ENCODE assay signal across 20 cellular contexts in the genomic region with DNA sequence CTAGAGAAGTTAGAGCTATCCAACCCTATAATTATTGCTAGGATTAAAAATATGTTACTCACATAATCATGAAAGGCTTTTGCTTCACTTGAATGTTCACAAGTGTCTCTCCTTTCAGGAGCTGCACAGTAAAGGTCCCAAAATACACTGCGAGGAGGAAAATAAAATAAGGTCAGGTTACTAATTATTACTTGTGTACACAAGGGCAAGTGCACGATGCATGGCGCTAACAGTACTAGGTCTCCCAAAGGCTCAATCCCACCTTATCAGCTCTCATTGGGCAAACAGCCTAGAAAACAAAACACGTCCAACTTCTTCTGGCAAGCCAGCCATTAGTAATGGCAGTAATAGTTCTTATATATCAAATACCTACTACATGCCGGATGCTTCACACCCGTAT. TPM values are rescaled to one million over a fixed set of nuclear protein-coding genes. Genes with fewer than 3 reads are reported as not detected.
DNase-seq lines count a peak whose midpoint lies in the region; ATAC-seq and TF ChIP-seq lines count a peak whose summit lies in the region.
"Had no signal": no experiment of that assay in that cellular context is flagged by ENCODE, and none has a peak within 500 bp of the region (broad histone marks: within the 10 kb centered on the region; RNA-seq: fewer than 3 reads in every experiment).

No MANE protein-coding gene starts in this region.

- H3K18ac ChIP-seq in mesendoderm (ENCODE audit: low read length), result no peak overlapping the region

- H3K4me3 ChIP-seq in mesendoderm (ENCODE audit: low read length) (no peak overlapping the region), ovary (no peak overlapping the region)
- H3K4me3 ChIP-seq: esophagus muscularis mucosa, heart left ventricle, mucosa of descending colon, uterus had no signal

- POLR2A ChIA-PET in CD4-positive, alpha-beta T cell (lab: Charles Lee), result no interaction called here

- H2AK5ac ChIP-seq in mesendoderm (ENCODE audit: low read length), result no peak overlapping the region

- peak overlapping the region; percentile 25 for H3K56ac ChIP-seq in mesendoderm (ENCODE audit: low read length)

- peak overlapping the region; percentile 67 for H3K4me3 Mint-ChIP-seq in CD4-positive, alpha-beta T cell
- no peak overlapping the region for H3K4me3 Mint-ChIP-seq in chondrocyte (ENCODE audit: unreplicated experiment)
- H3K4me3 Mint-ChIP-seq: dendritic cell treated with granulocyte-macrophage colony-stimulating factor and Interleukin-4, amounts not matched to agents 40 ng/mL and 50 ng/mL, for 4 days had no signal

- TF ChIP-seq EP300 in ovary (IDR thresholded peaks at IDR 0.05), result no peak

- no peaks in the 10 kb centered on the region for H3K27me3 ChIP-seq in CD4-positive, alpha-beta T cell (ENCODE audit: control insufficient read depth, insufficient read depth, low read length)
- no peaks in the 10 kb centered on the region for H3K27me3 ChIP-seq in mesendoderm (ENCODE audit: insufficient read depth, low read length, poor library complexity)
- H3K27me3 ChIP-seq in ovary, result no peaks in the 10 kb centered on the region
- H3K27me3 ChIP-seq: esophagus muscularis mucosa, heart left ventricle, uterus had no signal

- H3K4me1 ChIP-seq in mesendoderm (ENCODE audit: control insufficient read depth, low read depth, low read length), result peaks cover 19% of the 10 kb centered on the region
- H3K4me1 ChIP-seq in ovary (ENCODE audit: insufficient read depth), result peaks cover 30% of the 10 kb centered on the region
- H3K4me1 ChIP-seq: parathyroid adenoma had no signal

- no CpG with 5 or more reads among the region's 6 CpGs for WGBS in mesendoderm (ENCODE audit: extremely low coverage, insufficient coverage, low lambda C conversion rate)
- WGBS in ovary, 3 donors, result 23 to 38% (median 36%) methylated on average over 6 of the region's 6 CpGs

- peaks cover 37% of the 10 kb centered on the region for H3K79me1 ChIP-seq in mesendoderm (ENCODE audit: low read length)

- H3K4me1 Mint-ChIP-seq in CD4-positive, alpha-beta T cell (ENCODE audit: low read depth), result peaks cover 78% of the 10 kb centered on the region
- peaks cover 34% of the 10 kb centered on the region for H3K4me1 Mint-ChIP-seq in chondrocyte (ENCODE audit: low read depth)

- no peak overlapping the region for H3K27ac ChIP-seq in CD4-positive, alpha-beta T cell (ENCODE audit: low read depth, low read length)
- no peak overlapping the region for H3K27ac ChIP-seq in mesendoderm (ENCODE audit: low read depth, low read length)
- no peak overlapping the region for H3K27ac ChIP-seq in ovary
- H3K27ac ChIP-seq: parathyroid adenoma had no signal

- no peaks in the 10 kb centered on the region for H3K27me3 Mint-ChIP-seq in CD4-positive, alpha-beta T cell
- H3K27me3 Mint-ChIP-seq in chondrocyte (ENCODE audit: low read depth), result no peaks in the 10 kb centered on the region
- H3K27me3 Mint-ChIP-seq: dendritic cell treated with granulocyte-macrophage colony-stimulating factor and Interleukin-4, amounts not matched to agents 40 ng/mL and 50 ng/mL, for 4 days had no signal

- H3K79me2 ChIP-seq in mesendoderm (ENCODE audit: control insufficient read depth, insufficient read depth, low read length), result peaks cover 86% of the 10 kb centered on the region
- H3K79me2 ChIP-seq: parathyroid adenoma had no signal

- H3K36me3 ChIP-seq in mesendoderm (ENCODE audit: control insufficient read depth, insufficient read depth, low read length) (peaks cover 39% of the 10 kb centered on the region), ovary (no peaks in the 10 kb centered on the region)
- H3K36me3 ChIP-seq: uterus had no signal

- no peak overlapping the region for H4K8ac ChIP-seq in mesendoderm (ENCODE audit: low read depth, low read length)

- no peak overlapping the region for H3K23ac ChIP-seq in mesendoderm (ENCODE audit: low read length)

- no peak overlapping the region for H3K4ac ChIP-seq in mesendoderm (ENCODE audit: low read depth, low read length)

- H3K9me3 ChIP-seq in CD4-positive, alpha-beta T cell (ENCODE audit: control insufficient read depth, low read length), result no peaks in the 10 kb centered on the region
- no peaks in the 10 kb centered on the region for H3K9me3 ChIP-seq in ovary
- H3K9me3 ChIP-seq: esophagus muscularis mucosa, heart left ventricle, mucosa of descending colon, uterus had no signal

- peaks cover 78% of the 10 kb centered on the region for H3K36me3 Mint-ChIP-seq in CD4-positive, alpha-beta T cell (ENCODE audit: low read depth)
- H3K36me3 Mint-ChIP-seq in chondrocyte (ENCODE audit: low read depth), result peaks cover 24% of the 10 kb centered on the region

- DNase-seq in CD4-positive, alpha-beta T cell, result no peak
- DNase-seq in NCI-H1105 (lab: John Stamatoyannopoulos, UW) (peak; percentile 94), NCI-H510A (lab: John Stamatoyannopoulos, UW) (peak; percentile 27), mesendoderm (no peak), ovary (no peak), NCI-H82 treated with DMSO at 0.1 percent for 48 hours (lab: John Stamatoyannopoulos, UW; ENCODE audit: unreplicated experiment) (no peak), chondrocyte (ENCODE audit: low spot score) (no peak)
- DNase-seq: activated CD4-positive, alpha-beta T cell treated with anti-CD3 and anti-CD28 coated beads, Interleukin-2, amount 50 U/mL, for 4 hours; Calu3; heart left ventricle; kidney; mucosa of descending colon; NCI-H526; stimulated activated naive CD4-positive, alpha-beta T cell; uterus had no signal

- no peak overlapping the region for H2BK15ac ChIP-seq in mesendoderm (replicated peaks; ENCODE audit: low read depth)

- no peak overlapping the region for H2BK5ac ChIP-seq in mesendoderm (ENCODE audit: low read length)

- H2BK120ac ChIP-seq in mesendoderm (ENCODE audit: low read depth, low read length), result no peak overlapping the region

- H3K9ac ChIP-seq in mesendoderm (ENCODE audit: low read length), result no peak overlapping the region
- H3K9ac ChIP-seq: parathyroid adenoma had no signal

- no peak for TF ChIP-seq POLR2A in ovary (IDR thresholded peaks at IDR 0.05)

- H3K4me2 ChIP-seq in mesendoderm (ENCODE audit: low read length), result no peak overlapping the region

- no peaks in the 10 kb centered on the region for H3K9me3 Mint-ChIP-seq in CD4-positive, alpha-beta T cell
- H3K9me3 Mint-ChIP-seq in chondrocyte (ENCODE audit: low read depth), result no peaks in the 10 kb centered on the region
- H3K9me3 Mint-ChIP-seq: dendritic cell treated with granulocyte-macrophage colony-stimulating factor and Interleukin-4, amounts not matched to agents 40 ng/mL and 50 ng/mL, for 4 days had no signal

- TF ChIP-seq CTCF in CD4-positive, alpha-beta T cell (IDR thresholded peaks at IDR 0.05), result no peak
- TF ChIP-seq CTCF in ovary (IDR thresholded peaks at IDR 0.05) (no peak), chondrocyte (IDR thresholded peaks at IDR 0.05) (no peak)

- intact Hi-C loops in CD4-positive, alpha-beta T cell (cut with DNase I, micrococcal nuclease), result loop anchor here (2.0 to 10.0 kb wide), 4 partner anchors 31 to 454 kb away; a partner anchor contains a TSS
- intact Hi-C loops in ovary (cut with DNase I), result loop anchor here (5.0 to 10.0 kb wide), 8 partner anchors 49 to 337 kb away; no protein-coding TSS in a partner anchor

- CTCF ChIA-PET in CD4-positive, alpha-beta T cell (lab: Charles Lee), result interaction anchor here (0.6 to 1.7 kb wide), 3 partner anchors 34 to 132 kb away, joined by 3 to 4 read pairs (median 4); no protein-coding TSS in a partner anchor

- no peak overlapping the region for H4K5ac ChIP-seq in mesendoderm (ENCODE audit: low read length)

- no peak for ATAC-seq in CD4-positive, alpha-beta T cell (ENCODE audit: poor library complexity)
- ATAC-seq in HG03432 (IDR thresholded peaks at IDR 0.05; ENCODE audit: unreplicated experiment), result no peak
- ATAC-seq: mucosa of descending colon, Panc1 had no signal

- H3K27ac Mint-ChIP-seq in CD4-positive, alpha-beta T cell, result peak overlapping the region; percentile 59
- no peak overlapping the region for H3K27ac Mint-ChIP-seq in chondrocyte (ENCODE audit: unreplicated experiment)
- H3K27ac Mint-ChIP-seq: dendritic cell treated with granulocyte-macrophage colony-stimulating factor and Interleukin-4, amounts not matched to agents 40 ng/mL and 50 ng/mL, for 4 days had no signal

RNA-seq across cellular contexts. Expression of a gene that starts 4.4 kb away (rescaled TPM):
- 10 to 100 TPM; 50.6 to 52.4 TPM for total RNA-seq in CD4-positive, alpha-beta T cell
- polyA plus RNA-seq in mesendoderm (2013, experiment 1 of 2), result 143 TPM
- polyA plus RNA-seq in mesendoderm (2013, experiment 2 of 2), result 152 TPM
- total RNA-seq in ovary, result 100 to 1,000 TPM in 5 of 7 donors, 10 to 100 TPM in 2; 41.2 to 247 (median 143) TPM
- 100 to 1,000 TPM; 156 to 200 TPM for polyA plus RNA-seq in ovary
- 22.0 to 41.2 TPM (median 26.2 TPM) in 3 replicates for total RNA-seq in chondrocyte

Comparison
In these comparisons a context has a peak if more than half of its experiments do, and no peak if none do; other contexts are left out.
1. DNase-seq: peak in NCI-H1105 (single experiment) and NCI-H510A (single experiment); none in CD4-positive, alpha-beta T cell (0 of 10), mesendoderm (single experiment), ovary (0 of 5), NCI-H82 treated with DMSO at 0.1 percent for 48 hours (single experiment) and chondrocyte (single experiment).